Comparison of ENCODE assay signal across 18 cellular contexts in genomic region chr12:77723308-77723707, GRCh38.
A peak's percentile ranks its signal among the peaks of the same experiment; 100 is the strongest.
DNase-seq lines count a peak whose midpoint lies in the region; TF ChIP-seq lines count a peak whose summit lies in the region.
"Had no signal": no experiment of that assay in that cellular context is flagged by ENCODE, and none has a peak within 500 bp of the region (broad histone marks: within the 10 kb centered on the region; RNA-seq: fewer than 3 reads in every experiment).

No MANE protein-coding gene starts in this region.

- H3K9ac ChIP-seq in mammary epithelial cell (ENCODE audit: insufficient read depth, low read length): no peak overlapping the region

- no peaks in the 10 kb centered on the region for H3K27me3 ChIP-seq in mammary epithelial cell (ENCODE audit: insufficient read depth, low read length)

- H3K27ac Mint-ChIP-seq in activated CD4-positive, alpha-beta memory T cell treated with anti-CD3 and anti-CD28 coated beads, Interleukin-2, amount 10 ng/mL, durations not matched to agents 7 days and 5 days: no peak overlapping the region
- H3K27ac Mint-ChIP-seq: CD4-positive, alpha-beta memory T cell; T-helper 1 cell treated with Interleukin-12 subunit alpha and Interleukin-12 subunit beta and Interleukin-4 antibody, amounts not matched to agents 30 μg/mL and 1 μg/mL, for 36 hours had no signal

- H3K79me2 ChIP-seq in mammary epithelial cell (ENCODE audit: insufficient read depth, low read length): no peaks in the 10 kb centered on the region

- no peaks in the 10 kb centered on the region for H3K36me3 ChIP-seq in mammary epithelial cell (ENCODE audit: insufficient read depth, low read length)

- H3K4me3 Mint-ChIP-seq in activated CD4-positive, alpha-beta memory T cell treated with anti-CD3 and anti-CD28 coated beads, Interleukin-2, amount 10 ng/mL, durations not matched to agents 7 days and 5 days: no peak overlapping the region
- H3K4me3 Mint-ChIP-seq: CD4-positive, alpha-beta memory T cell; T-helper 1 cell treated with Interleukin-12 subunit alpha and Interleukin-12 subunit beta and Interleukin-4 antibody, amounts not matched to agents 30 μg/mL and 1 μg/mL, for 36 hours had no signal

- no peak overlapping the region for H3K4me2 ChIP-seq in mammary epithelial cell (ENCODE audit: insufficient read depth, low read depth, low read length)
- H3K4me2 ChIP-seq: A549 had no signal

- H3K4me1 Mint-ChIP-seq in activated CD4-positive, alpha-beta memory T cell treated with anti-CD3 and anti-CD28 coated beads, Interleukin-2, amount 10 ng/mL, durations not matched to agents 7 days and 5 days: no peaks in the 10 kb centered on the region
- H3K4me1 Mint-ChIP-seq: CD4-positive, alpha-beta memory T cell had no signal

- no peaks in the 10 kb centered on the region for H3K27me3 Mint-ChIP-seq in activated CD4-positive, alpha-beta memory T cell treated with anti-CD3 and anti-CD28 coated beads, Interleukin-2, amount 10 ng/mL, durations not matched to agents 7 days and 5 days
- H3K27me3 Mint-ChIP-seq: CD4-positive, alpha-beta memory T cell had no signal

- H3K9me3 ChIP-seq in mammary epithelial cell (replicated peaks; ENCODE audit: insufficient read depth, low read length): no peaks in the 10 kb centered on the region
- H3K9me3 ChIP-seq: A549 had no signal

- CTCF ChIA-PET in mammary epithelial cell (lab: Charles Lee; ENCODE audit: low non-redundant PET): interaction anchor here (0.7 kb wide), 1 partner anchor 202 kb away, joined by 15 read pairs; no protein-coding TSS in a partner anchor
- CTCF ChIA-PET in activated CD4-positive, alpha-beta memory T cell treated with anti-CD3 and anti-CD28 coated beads, Interleukin-2, amount 10 ng/mL, durations not matched to agents 7 days and 5 days (lab: Charles Lee): no interaction called here

- TF ChIP-seq CTCF in mammary epithelial cell (conservative IDR thresholded peaks at IDR 0.05 in 1 of 2, IDR thresholded peaks at IDR 0.05 in 1 of 2; ENCODE audit: extremely low read depth in 1 of 2, insufficient read depth in 1 of 2, low read depth in 1 of 2, low read length in 2 of 2): no peak

- intact Hi-C loops in mammary epithelial cell (cut with micrococcal nuclease): no loop called here

- H3K36me3 Mint-ChIP-seq in activated CD4-positive, alpha-beta memory T cell treated with anti-CD3 and anti-CD28 coated beads, Interleukin-2, amount 10 ng/mL, durations not matched to agents 7 days and 5 days (ENCODE audit: low read depth): no peaks in the 10 kb centered on the region
- H3K36me3 Mint-ChIP-seq: CD4-positive, alpha-beta memory T cell had no signal

- no peak overlapping the region for H3K4me3 ChIP-seq in mammary epithelial cell (replicated peaks in 1 of 3; ENCODE audit: insufficient read depth in 1 of 3, low read depth in 2 of 3, low read length in 3 of 3)
- H3K4me3 ChIP-seq: A549 had no signal

- DNase-seq in DMS153 (lab: John Stamatoyannopoulos, UW) (peak; percentile 74), HPDE6-E6E7 (ENCODE audit: extremely low spot score) (peak; percentile 10), NCI-H2196 treated with DMSO at 0.1 percent for 48 hours (lab: John Stamatoyannopoulos, UW; ENCODE audit: unreplicated experiment) (peak; percentile 38), mammary epithelial cell (peak; percentile 51), D341Med (ENCODE audit: low spot score) (no peak)
- no peak for DNase-seq in stimulated activated CD4-positive, alpha-beta T cell treated with anti-CD3 and anti-CD28 coated beads, Interleukin-1b, Interleukin-23, amount 100 ng/mL, for 48 hours
- DNase-seq in activated CD4-positive, alpha-beta T cell treated with anti-CD3 and anti-CD28 coated beads, Interleukin-2, amount 50 U/mL, for 1 hour: no peak
- no peak for DNase-seq in activated CD4-positive, alpha-beta memory T cell treated with anti-CD3 and anti-CD28 coated beads, Interleukin-2, amount 10 ng/mL, durations not matched to agents 7 days and 5 days
- DNase-seq: CD4-positive, alpha-beta memory T cell; GDM1; IMR-90; Karpas-422; NCI-H187; NCI-H2107; NCI-H774; SHP77 treated with DMSO at 0.1 percent for 48 hours had no signal

- peaks cover 2% of the 10 kb centered on the region for H3K9me3 Mint-ChIP-seq in activated CD4-positive, alpha-beta memory T cell treated with anti-CD3 and anti-CD28 coated beads, Interleukin-2, amount 10 ng/mL, durations not matched to agents 7 days and 5 days

- in situ Hi-C loops in mammary epithelial cell (cut with MboI; ENCODE audit: low sequenced_read_pairs in 2 of 2): loop anchor here in 1 of 2 donors (10.0 kb wide), 1 partner anchor 201 kb away; no protein-coding TSS in a partner anchor

- H3K4me1 ChIP-seq in mammary epithelial cell (ENCODE audit: insufficient read depth, low read length): peaks cover 7% of the 10 kb centered on the region
- H3K4me1 ChIP-seq: A549 had no signal

- dilution Hi-C loops in mammary epithelial cell (cut with HindIII; ENCODE audit: low sequenced_read_pairs): loop anchor here (10.0 kb wide), 1 partner anchor 191 kb away; no protein-coding TSS in a partner anchor

- POLR2A ChIA-PET in activated CD4-positive, alpha-beta memory T cell treated with anti-CD3 and anti-CD28 coated beads, Interleukin-2, amount 10 ng/mL, durations not matched to agents 7 days and 5 days (lab: Charles Lee): no interaction called here

- no TSS peak for BruUV-seq in mammary epithelial cell (replicated peaks; lab: Mats Ljungman, UMichigan)

- H3K27ac ChIP-seq in mammary epithelial cell (ENCODE audit: insufficient read depth, low read depth, low read length): no peak overlapping the region
- H3K27ac ChIP-seq: A549 had no signal

- H2AFZ ChIP-seq in mammary epithelial cell (ENCODE audit: low read depth, low read length): no peak overlapping the region

- H4K20me1 ChIP-seq in mammary epithelial cell (ENCODE audit: insufficient read depth, low read length): no peaks in the 10 kb centered on the region

Comparison
In these comparisons a context has a peak if more than half of its experiments do, and no peak if none do; other contexts are left out.
1. DNase-seq: peak in DMS153 (single experiment), HPDE6-E6E7 (single experiment), NCI-H2196 treated with DMSO at 0.1 percent for 48 hours (single experiment) and mammary epithelial cell (single experiment); none in stimulated activated CD4-positive, alpha-beta T cell treated with anti-CD3 and anti-CD28 coated beads, Interleukin-1b, Interleukin-23, amount 100 ng/mL, for 48 hours (single experiment), activated CD4-positive, alpha-beta T cell treated with anti-CD3 and anti-CD28 coated beads, Interleukin-2, amount 50 U/mL, for 1 hour (single experiment), activated CD4-positive, alpha-beta memory T cell treated with anti-CD3 and anti-CD28 coated beads, Interleukin-2, amount 10 ng/mL, durations not matched to agents 7 days and 5 days (single experiment) and D341Med (single experiment).